19 cellular contexts compared by ENCODE assay signal in the genomic region with DNA sequence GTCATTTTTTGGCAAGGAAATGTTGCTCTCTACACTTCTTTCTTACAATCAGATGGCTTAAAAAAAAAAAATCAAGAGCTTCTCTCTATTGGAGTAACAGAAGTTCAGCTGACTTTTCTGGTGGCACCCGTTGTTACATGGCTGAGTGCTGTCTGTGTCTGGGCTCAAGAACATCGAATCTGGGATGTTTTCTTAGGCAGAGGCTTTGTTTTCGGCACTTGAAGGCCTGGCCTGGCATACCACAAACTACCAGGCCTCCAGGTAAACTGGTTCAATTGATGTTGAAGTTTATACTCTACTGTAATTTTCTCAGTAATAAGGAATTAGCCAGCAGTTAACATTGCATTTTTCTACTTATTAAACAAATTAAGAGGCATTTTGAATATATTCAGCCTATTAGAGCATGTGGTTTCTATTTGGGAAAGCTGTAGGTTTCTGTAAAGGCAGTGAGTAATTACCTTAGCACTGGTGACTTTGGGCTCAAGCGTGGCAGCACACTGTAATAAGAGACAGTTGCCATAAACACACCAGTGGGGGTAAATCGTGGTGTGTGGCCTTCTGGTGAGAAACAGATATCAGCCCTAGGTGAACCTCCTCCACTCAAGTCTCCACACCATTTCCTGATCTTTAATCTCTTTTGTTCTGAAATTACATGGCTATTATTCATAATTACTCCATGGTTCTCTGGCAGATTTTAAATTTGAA.
A peak's percentile ranks its signal among the peaks of the same experiment; 100 is the strongest.
DNase-seq lines count a peak whose midpoint lies in the region; ATAC-seq and TF ChIP-seq lines count a peak whose summit lies in the region.
"Had no signal": no experiment of that assay in that cellular context is flagged by ENCODE, and none has a peak within 500 bp of the region (broad histone marks: within the 10 kb centered on the region; RNA-seq: fewer than 3 reads in every experiment).

No MANE protein-coding gene starts in this region.

- H3K4me3 Mint-ChIP-seq in WTC11, result no peak overlapping the region
- H3K4me3 Mint-ChIP-seq: activated naive CD8-positive, alpha-beta T cell treated with anti-CD3 and anti-CD28 coated beads for 36 hours; activated T-cell treated with anti-CD3 and anti-CD28 coated beads, Interleukin-2, amount 50 U/mL, for 24 hours; central memory CD8-positive, alpha-beta T cell; memory B cell; naive thymus-derived CD8-positive, alpha-beta T cell had no signal

- no peaks in the 10 kb centered on the region for H3K9me3 ChIP-seq in right lobe of liver
- H3K9me3 ChIP-seq in lower lobe of right lung, result no peaks in the 10 kb centered on the region

- H3K9me3 Mint-ChIP-seq in WTC11, result no peaks in the 10 kb centered on the region
- H3K9me3 Mint-ChIP-seq: activated naive CD8-positive, alpha-beta T cell treated with anti-CD3 and anti-CD28 coated beads for 36 hours; activated T-cell treated with anti-CD3 and anti-CD28 coated beads, Interleukin-2, amount 50 U/mL, for 24 hours; memory B cell had no signal

- 41% methylated on average over 4 of the region's 5 CpGs for WGBS in right lobe of liver (ENCODE audit: insufficient coverage, low coverage, low lambda C conversion rate, missing lambda C conversion rate)

- H3K27me3 Mint-ChIP-seq in WTC11 (ENCODE audit: low read depth), result no peaks in the 10 kb centered on the region
- H3K27me3 Mint-ChIP-seq: activated T-cell treated with anti-CD3 and anti-CD28 coated beads, Interleukin-2, amount 50 U/mL, for 24 hours; central memory CD8-positive, alpha-beta T cell; memory B cell had no signal

- H3K36me3 Mint-ChIP-seq in WTC11, result no peaks in the 10 kb centered on the region
- H3K36me3 Mint-ChIP-seq: activated naive CD8-positive, alpha-beta T cell treated with anti-CD3 and anti-CD28 coated beads for 36 hours; memory B cell; naive thymus-derived CD8-positive, alpha-beta T cell had no signal

- H3K27me3 ChIP-seq in right lobe of liver (no peaks in the 10 kb centered on the region), lower lobe of right lung (ENCODE audit: low read depth) (no peaks in the 10 kb centered on the region)

- intact Hi-C loops in right lobe of liver (cut with DNase I) (no loop called here), lower lobe of right lung (cut with DNase I) (no loop called here)

- peaks cover 8% of the 10 kb centered on the region for H3K4me1 Mint-ChIP-seq in WTC11
- H3K4me1 Mint-ChIP-seq: activated naive CD8-positive, alpha-beta T cell treated with anti-CD3 and anti-CD28 coated beads for 36 hours; central memory CD8-positive, alpha-beta T cell; memory B cell; naive thymus-derived CD8-positive, alpha-beta T cell had no signal

- H3K4me3 ChIP-seq in right lobe of liver, result no peak overlapping the region
- no peak overlapping the region for H3K4me3 ChIP-seq in lower lobe of right lung

- DNase-seq in HCEC 1CT (peak; percentile 57), NCI-H1436 (lab: John Stamatoyannopoulos, UW) (peak; percentile 53), WTC11 (ENCODE audit: low spot score) (no peak), kidney tubule cell (ENCODE audit: low spot score) (peak; percentile 60), right lobe of liver (no peak), occipital lobe (lab: John Stamatoyannopoulos, UW) (no peak), lower lobe of right lung (no peak)
- DNase-seq: activated CD4-positive, alpha-beta T cell treated with anti-CD3 and anti-CD28 coated beads, Interleukin-2, amount 50 U/mL, for 1 hour; activated naive CD8-positive, alpha-beta T cell treated with anti-CD3 and anti-CD28 coated beads for 36 hours; activated T-cell treated with anti-CD3 and anti-CD28 coated beads, Interleukin-2, amount 50 U/mL, for 24 hours; DMS53; naive thymus-derived CD8-positive, alpha-beta T cell; PC-3; stimulated activated naive CD4-positive, alpha-beta T cell had no signal

- peak overlapping the region; percentile 34; the same call in 1 of the 2 replicates for H3K27ac Mint-ChIP-seq in WTC11
- H3K27ac Mint-ChIP-seq: activated naive CD8-positive, alpha-beta T cell treated with anti-CD3 and anti-CD28 coated beads for 36 hours; activated T-cell treated with anti-CD3 and anti-CD28 coated beads, Interleukin-2, amount 50 U/mL, for 24 hours; memory B cell; naive thymus-derived CD8-positive, alpha-beta T cell had no signal

- H3K36me3 ChIP-seq in right lobe of liver (no peaks in the 10 kb centered on the region), lower lobe of right lung (peaks cover 51% of the 10 kb centered on the region)

- TF ChIP-seq POLR2A in right lobe of liver (IDR thresholded peaks at IDR 0.05), result no peak

- POLR2A ChIA-PET in WTC11 (lab: Charles Lee), result no interaction called here

- CTCF ChIA-PET in WTC11 (lab: Charles Lee), result no interaction called here

- H3K4me1 ChIP-seq in right lobe of liver (no peaks in the 10 kb centered on the region), lower lobe of right lung (no peaks in the 10 kb centered on the region)

- no peak overlapping the region for H3K27ac ChIP-seq in right lobe of liver
- H3K27ac ChIP-seq in lower lobe of right lung, result no peak overlapping the region
- H3K27ac ChIP-seq: C4-2B had no signal

- ATAC-seq in WTC11 (no peak), right lobe of liver (no peak), HG03354 (IDR thresholded peaks at IDR 0.05; ENCODE audit: poor library complexity, severe bottlenecking, unreplicated experiment) (no peak), lower lobe of right lung (no peak)
- ATAC-seq: naive thymus-derived CD8-positive, alpha-beta T cell; PC-3; SK-N-SH treated with all-trans-retinoic acid at 6 μM for 48 hours had no signal

- TF ChIP-seq CTCF in WTC11 (IDR thresholded peaks at IDR 0.05) (no peak), right lobe of liver (IDR thresholded peaks at IDR 0.05) (no peak), lower lobe of right lung (IDR thresholded peaks at IDR 0.05) (no peak)

TF ChIP-seq in WTC11, 78 proteins besides CTCF, POLR2A, EP300 and RAD21:
- no peak for TF ChIP-seq FOXK1 (CRISPR knock-in tag; IDR thresholded peaks at IDR 0.05)
- no peak for TF ChIP-seq MXD4 (CRISPR knock-in tag; IDR thresholded peaks at IDR 0.05; ENCODE audit: borderline replicate concordance)
- no peak for TF ChIP-seq CREM (CRISPR knock-in tag; IDR thresholded peaks at IDR 0.05)
- TF ChIP-seq, protein P1, sequence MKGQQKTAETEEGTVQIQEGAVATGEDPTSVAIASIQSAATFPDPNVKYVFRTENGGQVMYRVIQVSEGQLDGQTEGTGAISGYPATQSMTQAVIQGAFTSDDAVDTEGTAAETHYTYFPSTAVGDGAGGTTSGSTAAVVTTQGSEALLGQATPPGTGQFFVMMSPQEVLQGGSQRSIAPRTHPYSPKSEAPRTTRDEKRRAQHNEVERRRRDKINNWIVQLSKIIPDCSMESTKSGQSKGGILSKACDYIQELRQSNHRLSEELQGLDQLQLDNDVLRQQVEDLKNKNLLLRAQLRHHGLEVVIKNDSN (CRISPR knock-in tag; IDR thresholded peaks at IDR 0.05), result no peak
- no peak for TF ChIP-seq JAZF1 (CRISPR knock-in tag; IDR thresholded peaks at IDR 0.05)
- no peak for TF ChIP-seq ZNF317 (CRISPR knock-in tag; IDR thresholded peaks at IDR 0.05; ENCODE audit: borderline replicate concordance, low read depth)
- TF ChIP-seq SOX15 (CRISPR knock-in tag; IDR thresholded peaks at IDR 0.05), result no peak
TF ChIP-seq in WTC11: peak in this region for 0.

Comparison
In these comparisons a context has a peak if more than half of its experiments do, and no peak if none do; other contexts are left out.
1. DNase-seq: peak in HCEC 1CT (single experiment), NCI-H1436 (single experiment) and kidney tubule cell (single experiment); none in WTC11 (single experiment), right lobe of liver (0 of 3), occipital lobe (single experiment) and lower lobe of right lung (single experiment).